Comparison of ENCODE assay signal across 8 cellular contexts in the genomic region with DNA sequence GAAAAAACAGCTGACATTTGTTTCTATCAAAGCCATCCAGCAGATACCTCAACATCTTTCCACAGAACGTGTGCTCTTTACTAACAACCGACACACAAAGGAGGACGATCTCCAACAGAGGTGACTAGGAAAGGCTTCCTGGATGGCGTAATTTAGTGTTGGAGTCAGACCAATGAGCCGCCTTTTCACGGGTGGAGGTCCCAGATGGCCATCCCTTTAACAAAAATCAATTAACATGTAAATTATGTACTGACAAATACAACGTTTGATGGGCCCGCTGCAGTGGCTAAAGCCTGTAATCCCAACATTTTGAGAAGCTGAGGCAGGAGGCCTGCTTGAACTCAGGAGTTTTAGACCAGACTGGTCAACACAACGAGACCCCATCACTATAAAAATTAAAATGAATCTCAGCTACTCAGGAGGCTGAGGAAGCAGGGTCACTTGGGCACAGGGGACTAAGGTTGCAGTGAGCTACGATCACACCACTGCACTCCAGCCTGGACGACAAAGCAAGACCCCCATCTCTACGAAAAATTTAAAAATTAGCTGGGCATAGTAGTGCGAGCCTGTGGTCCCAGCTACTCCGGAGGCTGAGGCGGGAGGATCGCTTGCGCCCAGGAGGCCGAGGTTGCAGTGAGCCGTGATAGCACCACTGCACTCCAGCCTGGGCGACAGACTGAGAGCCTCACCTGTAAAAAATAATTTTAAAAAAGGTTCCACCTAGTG. TPM values are rescaled to one million over a fixed set of nuclear protein-coding genes. Genes with fewer than 3 reads are reported as not detected.
A peak's percentile ranks its signal among the peaks of the same experiment; 100 is the strongest.
DNase-seq lines count a peak whose midpoint lies in the region; ATAC-seq and TF ChIP-seq lines count a peak whose summit lies in the region.

No MANE protein-coding gene starts in this region.

- H3K9me3 ChIP-seq in PC-3 (ENCODE audit: low read length) (no peaks in the 10 kb centered on the region), endodermal cell (ENCODE audit: control insufficient read depth, low read length) (no peaks in the 10 kb centered on the region)

- POLR2A ChIA-PET in PC-3 (lab: Charles Lee; ENCODE audit: unreplicated experiment) = no interaction called here

- peak overlapping the region; percentile 97 for H3K9ac ChIP-seq in PC-3 (ENCODE audit: low read length)
- peak overlapping the region; percentile 96 for H3K9ac ChIP-seq in endodermal cell (ENCODE audit: extremely low read depth, low read length, poor library complexity, severe bottlenecking)

- intact Hi-C loops in PC-3 (cut with micrococcal nuclease) = no loop called here

- H3K27ac ChIP-seq in PC-3 (ENCODE audit: low read length) = no peak overlapping the region
- H3K27ac ChIP-seq in endodermal cell (ENCODE audit: low read depth, low read length) = peak overlapping the region; percentile 91

- no peaks in the 10 kb centered on the region for H3K9me3 Mint-ChIP-seq in endodermal cell
- H3K9me3 Mint-ChIP-seq in osteocyte (ENCODE audit: unreplicated experiment) = no peaks in the 10 kb centered on the region

- 37 to 61% methylated on average over 8 to 20 of the region's 20 CpGs for WGBS in endodermal cell (ENCODE audit: insufficient coverage in 1 of 2, insufficient read length in 1 of 2), 2 experiments

- H3K27me3 Mint-ChIP-seq in endodermal cell (ENCODE audit: insufficient read depth) (no peaks in the 10 kb centered on the region), osteocyte (ENCODE audit: unreplicated experiment) (no peaks in the 10 kb centered on the region)

- H3K27me3 ChIP-seq in PC-3 (ENCODE audit: low read length) = no peaks in the 10 kb centered on the region
- peaks cover 18% of the 10 kb centered on the region for H3K27me3 ChIP-seq in endodermal cell (ENCODE audit: control insufficient read depth, insufficient read depth, low read length, poor library complexity, severe bottlenecking)

- no peaks in the 10 kb centered on the region for H4K20me1 ChIP-seq in PC-3 (ENCODE audit: low read length)

- H3K9me2 ChIP-seq in PC-3 (replicated peaks; ENCODE audit: low read length) = no peaks in the 10 kb centered on the region

- TF ChIP-seq CTCF in PC-3 (conservative IDR thresholded peaks at IDR 0.05; ENCODE audit: low read depth, low read length) (no peak), endodermal cell (conservative IDR thresholded peaks at IDR 0.05) (no peak), osteocyte (IDR thresholded peaks at IDR 0.05) (no peak)

- H3K4me1 Mint-ChIP-seq in endodermal cell (peaks cover 42% of the 10 kb centered on the region), osteocyte (ENCODE audit: unreplicated experiment) (peaks cover 30% of the 10 kb centered on the region)

- H3K27ac Mint-ChIP-seq in endodermal cell = peak overlapping the region; percentile 95
- H3K27ac Mint-ChIP-seq in osteocyte (ENCODE audit: unreplicated experiment) = peak overlapping the region; percentile 95

- no peak for ATAC-seq in PC-3
- ATAC-seq in HG03354 (IDR thresholded peaks at IDR 0.05; ENCODE audit: poor library complexity, severe bottlenecking, unreplicated experiment) = no peak

- no peaks in the 10 kb centered on the region for H3F3A ChIP-seq in PC-3 (ENCODE audit: low read length, unreplicated experiment)

- H2AFZ ChIP-seq in PC-3 (ENCODE audit: low read length) = peak overlapping the region; percentile 84; the same call in 1 of the 2 replicates

- H3K36me3 ChIP-seq in PC-3 (ENCODE audit: low read depth, low read length) = no peaks in the 10 kb centered on the region
- H3K36me3 ChIP-seq in endodermal cell (ENCODE audit: control insufficient read depth, insufficient read depth, low read length) = peaks cover 11% of the 10 kb centered on the region

- CTCF ChIA-PET in PC-3 (lab: Charles Lee) = no interaction called here

- peak overlapping the region; percentile 87 for H3K4me3 ChIP-seq in PC-3 (ENCODE audit: low read length)
- H3K4me3 ChIP-seq in endodermal cell (ENCODE audit: low read length) = peak overlapping the region; percentile 92

- H3K36me3 Mint-ChIP-seq in endodermal cell (ENCODE audit: low read depth) (peaks cover 18% of the 10 kb centered on the region), osteocyte (ENCODE audit: unreplicated experiment) (peaks cover 13% of the 10 kb centered on the region)

- H3K4me3 Mint-ChIP-seq in endodermal cell (peak overlapping the region; percentile 79), osteocyte (ENCODE audit: unreplicated experiment) (peak overlapping the region; percentile 83)

- H3K4me1 ChIP-seq in PC-3 (ENCODE audit: insufficient read depth, low read length) (peaks cover 18% of the 10 kb centered on the region), endodermal cell (ENCODE audit: control insufficient read depth, insufficient read depth, low read length) (peaks cover 5% of the 10 kb centered on the region)

- DNase-seq in G401 (ENCODE audit: low spot score) (peak; percentile 23), PC-3 (no peak), endodermal cell (peak; percentile 59), osteocyte (ENCODE audit: extremely low spot score, unreplicated experiment) (no peak), OCI-M1 (lab: John Stamatoyannopoulos, UW) (no peak), ureter (ENCODE audit: low spot score) (no peak)
- no peak for DNase-seq in stimulated activated CD4-positive, alpha-beta T cell treated with anti-CD3 and anti-CD28 coated beads, Interleukin-4, amount 100 ng/mL, for 1 hour

- peaks cover 19% of the 10 kb centered on the region for H3K79me2 ChIP-seq in PC-3 (ENCODE audit: low read length)

- peak overlapping the region; percentile 88 for H3K4me2 ChIP-seq in PC-3 (ENCODE audit: low read length)

- BruUV-seq in PC-3 (replicated peaks; lab: Mats Ljungman, UMichigan) = no TSS peak

- in situ Hi-C loops in G401 (cut with HindIII; ENCODE audit: low sequenced_read_pairs) = no loop called here

RNA-seq across cellular contexts. Expression of a gene that starts 1.2 kb away (rescaled TPM):
- 17.3 and 22.6 TPM in 2 replicates for total RNA-seq in G401 (2014; rRNA removed; shearing (Covaris generic))
- 4.0 and 4.4 TPM in 2 replicates for total RNA-seq in PC-3 (2014; rRNA removed)
- 100 to 1,000 TPM in 1 of 2 donors, 10 to 100 TPM in 1; 86.5 to 112 TPM for total RNA-seq in endodermal cell
- 55.9 TPM for polyA plus RNA-seq in endodermal cell (2013, experiment 1 of 2)
- polyA plus RNA-seq in endodermal cell (2013, experiment 2 of 2) = 50.1 TPM
- 75.4 and 77.9 TPM in 2 replicates for total RNA-seq in osteocyte
- total RNA-seq in ureter = 43.1 TPM

RNA-seq across cellular contexts. Expression of a gene that starts 59.0 kb away (rescaled TPM):
- total RNA-seq in G401 (2014; rRNA removed; shearing (Covaris generic)) = 5.5 and 10.0 TPM in 2 replicates
- total RNA-seq in PC-3 (2014; rRNA removed) (4.9 and 7.1 TPM in 2 replicates), endodermal cell (10 to 100 TPM; 28.0 to 32.5 TPM), osteocyte (22.4 and 23.8 TPM in 2 replicates), ureter (37.5 TPM)
- polyA plus RNA-seq in endodermal cell (2013, experiment 1 of 2) = 22.0 TPM
- 21.6 TPM for polyA plus RNA-seq in endodermal cell (2013, experiment 2 of 2)

Comparison
In these comparisons a context has a peak if more than half of its experiments do, and no peak if none do; other contexts are left out.
1. DNase-seq: peak in G401 (single experiment) and endodermal cell (single experiment); none in PC-3 (single experiment), osteocyte (single experiment), OCI-M1 (single experiment), ureter (single experiment) and stimulated activated CD4-positive, alpha-beta T cell treated with anti-CD3 and anti-CD28 coated beads, Interleukin-4, amount 100 ng/mL, for 1 hour (single experiment).